In the genomic region with DNA sequence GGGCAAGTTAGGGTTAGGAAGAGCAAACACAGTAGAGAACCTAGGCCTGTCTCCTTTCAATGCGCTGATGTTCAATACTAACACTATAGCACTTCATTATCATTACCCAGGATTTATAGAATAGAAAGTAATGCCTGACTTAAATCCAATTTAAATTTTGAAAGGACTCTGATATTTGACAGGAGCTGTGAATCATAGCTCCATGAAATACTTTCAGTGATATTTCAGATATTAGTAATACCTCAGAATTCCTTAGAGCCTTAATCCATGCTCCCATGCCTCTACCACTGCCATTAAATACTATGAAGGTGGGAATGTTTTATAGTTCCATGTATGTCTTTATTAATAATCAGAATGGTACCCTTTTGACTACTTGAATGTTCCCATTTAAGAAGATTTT, we compare ENCODE assay signal across 20 cellular contexts.
DNase-seq lines count a peak whose midpoint lies in the region; ATAC-seq, FAIRE-seq and TF ChIP-seq lines count a peak whose summit lies in the region.
"Had no signal": no experiment of that assay in that cellular context is flagged by ENCODE, and none has a peak within 500 bp of the region (broad histone marks: within the 10 kb centered on the region; RNA-seq: fewer than 3 reads in every experiment).

No MANE protein-coding gene starts in this region.

- H3K27me3 Mint-ChIP-seq in CD8-positive, alpha-beta T cell (ENCODE audit: low read depth), result no peaks in the 10 kb centered on the region
- H3K27me3 Mint-ChIP-seq: B cell had no signal

- no peak for TF ChIP-seq CTCF in bronchial epithelial cell (IDR thresholded peaks at IDR 0.05; ENCODE audit: insufficient read depth, low read length, severe bottlenecking)
- TF ChIP-seq CTCF in retinal pigment epithelial cell (conservative IDR thresholded peaks at IDR 0.05; ENCODE audit: low read depth, low read length), result no peak
- no peak for TF ChIP-seq CTCF in CD8-positive, alpha-beta T cell (IDR thresholded peaks at IDR 0.05)

- H3K4me1 Mint-ChIP-seq in CD8-positive, alpha-beta T cell (ENCODE audit: low read depth), result no peaks in the 10 kb centered on the region
- H3K4me1 Mint-ChIP-seq: B cell had no signal

- H3K4me3 ChIP-seq in bronchial epithelial cell (ENCODE audit: low read depth, low read length) (no peak overlapping the region), retinal pigment epithelial cell (ENCODE audit: low read length) (no peak overlapping the region)
- no peak overlapping the region for H3K4me3 ChIP-seq in CD8-positive, alpha-beta T cell (ENCODE audit: low read depth, low read length)
- H3K4me3 ChIP-seq: GM23338 had no signal

- H3K4me3 Mint-ChIP-seq in CD8-positive, alpha-beta T cell, result no peak overlapping the region
- H3K4me3 Mint-ChIP-seq: B cell, GM23338 had no signal

- POLR2A ChIA-PET in CD8-positive, alpha-beta T cell (lab: Charles Lee), result no interaction called here

- no peak for FAIRE-seq in bronchial epithelial cell (lab: Jason Lieb, UNC)
- FAIRE-seq: A204.1, GM12891, GM18507 had no signal

- no peaks in the 10 kb centered on the region for H3K36me3 Mint-ChIP-seq in CD8-positive, alpha-beta T cell

- H3K27ac ChIP-seq in CD8-positive, alpha-beta T cell (ENCODE audit: low read depth, low read length), result no peak overlapping the region

- H3K9me3 ChIP-seq in CD8-positive, alpha-beta T cell (ENCODE audit: low read length), result no peaks in the 10 kb centered on the region

- H3K4me1 ChIP-seq in CD8-positive, alpha-beta T cell (ENCODE audit: insufficient read depth, low read length), result no peaks in the 10 kb centered on the region

- H3K27me3 ChIP-seq in bronchial epithelial cell (ENCODE audit: control insufficient read depth, insufficient read depth, low read length), result no peaks in the 10 kb centered on the region
- H3K27me3 ChIP-seq in CD8-positive, alpha-beta T cell (ENCODE audit: insufficient read depth, low read length), result no peaks in the 10 kb centered on the region

- no peaks in the 10 kb centered on the region for H3K9me3 Mint-ChIP-seq in CD8-positive, alpha-beta T cell
- H3K9me3 Mint-ChIP-seq: GM23338 had no signal

- no peaks in the 10 kb centered on the region for H3K36me3 ChIP-seq in bronchial epithelial cell (ENCODE audit: control insufficient read depth, insufficient read depth, low read length)
- H3K36me3 ChIP-seq in CD8-positive, alpha-beta T cell (ENCODE audit: insufficient read depth, low read length), result no peaks in the 10 kb centered on the region

- DNase-seq in ELR (ENCODE audit: low read depth) (peak; percentile 58), NCI-H226 (peak; percentile 37), bronchial epithelial cell (ENCODE audit: low read depth) (peak; percentile 39), retinal pigment epithelial cell (ENCODE audit: low read depth) (peak; percentile 61), NCI-H345 treated with DMSO at 0.1 percent for 48 hours (lab: John Stamatoyannopoulos, UW; ENCODE audit: unreplicated experiment) (no peak)
- DNase-seq in CD8-positive, alpha-beta T cell, result no peak
- DNase-seq: MM.1S, NCI-H1048, NCI-H1417 treated with DMSO at 0.1 percent for 48 hours, NCI-H187, NCI-H510A, NCI-H748 treated with DMSO at 0.1 percent for 48 hours had no signal

- intact Hi-C loops in CD8-positive, alpha-beta T cell (cut with DNase I, micrococcal nuclease), result no loop called here

- CTCF ChIA-PET in CD8-positive, alpha-beta T cell (lab: Charles Lee), result no interaction called here

- H3K27ac Mint-ChIP-seq in CD8-positive, alpha-beta T cell, result no peak overlapping the region
- H3K27ac Mint-ChIP-seq: B cell, GM23338 had no signal

- no peak for ATAC-seq in HG03521 (IDR thresholded peaks at IDR 0.05; ENCODE audit: unreplicated experiment)
- no peak for ATAC-seq in CD8-positive, alpha-beta T cell
- ATAC-seq: GM23338, HCT116, Panc1 had no signal

Comparison
In these comparisons a context has a peak if more than half of its experiments do, and no peak if none do; other contexts are left out.
1. DNase-seq: peak in ELR (single experiment), NCI-H226 (single experiment), bronchial epithelial cell (single experiment) and retinal pigment epithelial cell (single experiment); none in CD8-positive, alpha-beta T cell (0 of 7) and NCI-H345 treated with DMSO at 0.1 percent for 48 hours (single experiment).